Comparison of ENCODE assay signal across 21 cellular contexts in genomic region chr7:50261593-50261992, GRCh38. TPM values are rescaled to one million over a fixed set of nuclear protein-coding genes. Genes with fewer than 3 reads are reported as not detected.
DNase-seq lines count a peak whose midpoint lies in the region; ATAC-seq and TF ChIP-seq lines count a peak whose summit lies in the region.
"Had no signal": no experiment of that assay in that cellular context is flagged by ENCODE, and none has a peak within 500 bp of the region (broad histone marks: within the 10 kb centered on the region; RNA-seq: fewer than 3 reads in every experiment).

No MANE protein-coding gene starts in this region.

- H3K27ac Mint-ChIP-seq in activated CD4-positive, alpha-beta T cell treated with anti-CD3 and anti-CD28 coated beads for 36 hours = peak overlapping the region; percentile 85
- H3K27ac Mint-ChIP-seq in T-cell = peak overlapping the region; percentile 98 to 100
- H3K27ac Mint-ChIP-seq in activated naive CD8-positive, alpha-beta T cell treated with anti-CD3 and anti-CD28 coated beads, Interleukin-2, amount 50 U/mL, for 24 hours = peak overlapping the region; percentile 96
- peak overlapping the region; percentile 92 for H3K27ac Mint-ChIP-seq in stimulated activated effector memory CD8-positive, alpha-beta T cell treated with anti-CD3 and anti-CD28 coated beads, Interleukin-12 subunit alpha, Interleukin-12 subunit beta, amount 100 ng/mL, for 72 hours

- WGBS in testis, 2 donors = 48 to 94% methylated on average over 1 of the region's 1 CpG

- no peak overlapping the region for H3K4me3 Mint-ChIP-seq in activated CD4-positive, alpha-beta T cell treated with anti-CD3 and anti-CD28 coated beads for 36 hours
- peak overlapping the region in 1 of 3 donors; percentile 87 for H3K4me3 Mint-ChIP-seq in T-cell
- peak overlapping the region; percentile 78 for H3K4me3 Mint-ChIP-seq in activated naive CD8-positive, alpha-beta T cell treated with anti-CD3 and anti-CD28 coated beads, Interleukin-2, amount 50 U/mL, for 24 hours
- H3K4me3 Mint-ChIP-seq in stimulated activated effector memory CD8-positive, alpha-beta T cell treated with anti-CD3 and anti-CD28 coated beads, Interleukin-12 subunit alpha, Interleukin-12 subunit beta, amount 100 ng/mL, for 72 hours = peak overlapping the region; percentile 83

- no peak for TF ChIP-seq CTCF in testis (IDR thresholded peaks at IDR 0.05)

- H3K9me3 ChIP-seq in testis = no peaks in the 10 kb centered on the region
- H3K9me3 ChIP-seq: colonic mucosa, sigmoid colon, thyroid gland had no signal

- intact Hi-C loops in activated CD4-positive, alpha-beta T cell treated with anti-CD3 and anti-CD28 coated beads for 36 hours (cut with DNase I, micrococcal nuclease) = loop anchor here (1.0 to 5.0 kb wide), 3 partner anchors 8 to 861 kb away; no protein-coding TSS in a partner anchor
- intact Hi-C loops in testis (cut with DNase I; ENCODE audit: low total_unique reads) = no loop called here

- CTCF ChIA-PET in activated CD4-positive, alpha-beta T cell treated with anti-CD3 and anti-CD28 coated beads for 36 hours (lab: Charles Lee) = interaction anchor here (0.9 to 2.0 kb wide), 6 partner anchors 10 to 54 kb away, joined by 3 to 9 read pairs (median 4); no protein-coding TSS in a partner anchor
- CTCF ChIA-PET in T-cell (lab: Charles Lee) = interaction anchor here (0.7 to 1.4 kb wide), 3 partner anchors 15 to 109 kb away, joined by 3 to 8 read pairs (median 3); no protein-coding TSS in a partner anchor

- H3K4me3 ChIP-seq in testis = no peak overlapping the region
- H3K4me3 ChIP-seq: colonic mucosa, sigmoid colon, thyroid gland had no signal

- POLR2A ChIA-PET in activated CD4-positive, alpha-beta T cell treated with anti-CD3 and anti-CD28 coated beads for 36 hours (lab: Charles Lee) = interaction anchor here (0.7 kb wide), 2 partner anchors 91 to 133 kb away, joined by 3 to 4 read pairs; no protein-coding TSS in a partner anchor
- POLR2A ChIA-PET in T-cell (lab: Charles Lee) = interaction anchor here (0.5 to 0.7 kb wide), 2 partner anchors 18 to 34 kb away, joined by 3 to 6 read pairs; no protein-coding TSS in a partner anchor

- no peak overlapping the region for H3K27ac ChIP-seq in testis
- H3K27ac ChIP-seq: 22Rv1, colonic mucosa, sigmoid colon, thyroid gland had no signal

- H3K27me3 Mint-ChIP-seq in activated CD4-positive, alpha-beta T cell treated with anti-CD3 and anti-CD28 coated beads for 36 hours = no peaks in the 10 kb centered on the region
- H3K27me3 Mint-ChIP-seq in T-cell = no peaks in the 10 kb centered on the region
- no peaks in the 10 kb centered on the region for H3K27me3 Mint-ChIP-seq in activated naive CD8-positive, alpha-beta T cell treated with anti-CD3 and anti-CD28 coated beads, Interleukin-2, amount 50 U/mL, for 24 hours

- peaks cover 83% of the 10 kb centered on the region for H3K4me1 Mint-ChIP-seq in activated CD4-positive, alpha-beta T cell treated with anti-CD3 and anti-CD28 coated beads for 36 hours
- H3K4me1 Mint-ChIP-seq in T-cell = peaks cover 83 to 86% (median 83%) of the 10 kb centered on the region in 3 donors
- H3K4me1 Mint-ChIP-seq in activated naive CD8-positive, alpha-beta T cell treated with anti-CD3 and anti-CD28 coated beads, Interleukin-2, amount 50 U/mL, for 24 hours = peaks cover 89% of the 10 kb centered on the region
- H3K4me1 Mint-ChIP-seq in stimulated activated effector memory CD8-positive, alpha-beta T cell treated with anti-CD3 and anti-CD28 coated beads, Interleukin-12 subunit alpha, Interleukin-12 subunit beta, amount 100 ng/mL, for 72 hours = peaks cover 74% of the 10 kb centered on the region

- DNase-seq in activated CD4-positive, alpha-beta T cell treated with anti-CD3 and anti-CD28 coated beads for 36 hours = peak; percentile 51
- DNase-seq in activated CD4-positive, alpha-beta T cell treated with anti-CD3 and anti-CD28 coated beads, Interleukin-2, amount 50 U/mL, for 4 hours = no peak
- DNase-seq in T-cell (no peak), testis (no peak), LoVo (ENCODE audit: low spot score) (no peak)
- DNase-seq in activated naive CD8-positive, alpha-beta T cell treated with anti-CD3 and anti-CD28 coated beads, Interleukin-2, amount 50 U/mL, for 24 hours = no peak
- no peak for DNase-seq in stimulated activated effector memory CD8-positive, alpha-beta T cell treated with anti-CD3 and anti-CD28 coated beads, Interleukin-12 subunit alpha, Interleukin-12 subunit beta, amount 100 ng/mL, for 72 hours (ENCODE audit: low spot score in 2 of 2)
- DNase-seq: colonic mucosa; DMS153; left cardiac atrium; NCI-H187 treated with DMSO at 0.1 percent for 48 hours; occipital lobe; SHP77; sigmoid colon; stimulated activated CD4-positive, alpha-beta T cell treated with anti-CD3 and anti-CD28 coated beads, Interleukin-2, amount 100 ng/mL, for 24 hours; thyroid gland had no signal

- no peak for TF ChIP-seq POLR2A in testis (IDR thresholded peaks at IDR 0.05)

- H3K9me3 Mint-ChIP-seq in activated CD4-positive, alpha-beta T cell treated with anti-CD3 and anti-CD28 coated beads for 36 hours (ENCODE audit: low read depth) = no peaks in the 10 kb centered on the region
- peaks cover 0 to 6% (median 3%) of the 10 kb centered on the region in 3 donors for H3K9me3 Mint-ChIP-seq in T-cell
- H3K9me3 Mint-ChIP-seq in activated naive CD8-positive, alpha-beta T cell treated with anti-CD3 and anti-CD28 coated beads, Interleukin-2, amount 50 U/mL, for 24 hours = no peaks in the 10 kb centered on the region
- no peaks in the 10 kb centered on the region for H3K9me3 Mint-ChIP-seq in stimulated activated effector memory CD8-positive, alpha-beta T cell treated with anti-CD3 and anti-CD28 coated beads, Interleukin-12 subunit alpha, Interleukin-12 subunit beta, amount 100 ng/mL, for 72 hours

- H3K4me1 ChIP-seq in testis = no peaks in the 10 kb centered on the region
- H3K4me1 ChIP-seq: colonic mucosa, sigmoid colon, thyroid gland had no signal

- ATAC-seq in activated CD4-positive, alpha-beta T cell treated with anti-CD3 and anti-CD28 coated beads for 36 hours = peak; percentile 17
- ATAC-seq in T-cell (replicated peaks in 1 of 4) = peak in 1 of 4 experiments; percentile 21
- no peak for ATAC-seq in activated naive CD8-positive, alpha-beta T cell treated with anti-CD3 and anti-CD28 coated beads, Interleukin-2, amount 50 U/mL, for 24 hours
- ATAC-seq in stimulated activated effector memory CD8-positive, alpha-beta T cell treated with anti-CD3 and anti-CD28 coated beads, Interleukin-12 subunit alpha, Interleukin-12 subunit beta, amount 100 ng/mL, for 72 hours = peak; percentile 66
- ATAC-seq in GM21526 (IDR thresholded peaks at IDR 0.05; ENCODE audit: low FRiP score, unreplicated experiment) = no peak
- ATAC-seq: activated CD4-positive, CD25-positive, alpha-beta regulatory T cell treated with anti-CD3 and anti-CD28 coated beads, Interleukin-2, amount 50 U/mL, for 24 hours; left cardiac atrium had no signal

- H3K27me3 ChIP-seq in testis = no peaks in the 10 kb centered on the region
- H3K27me3 ChIP-seq: colonic mucosa, sigmoid colon, thyroid gland had no signal

- peaks cover 4% of the 10 kb centered on the region for H3K36me3 Mint-ChIP-seq in activated CD4-positive, alpha-beta T cell treated with anti-CD3 and anti-CD28 coated beads for 36 hours (ENCODE audit: low read depth)
- no peaks in the 10 kb centered on the region for H3K36me3 Mint-ChIP-seq in T-cell
- H3K36me3 Mint-ChIP-seq in activated naive CD8-positive, alpha-beta T cell treated with anti-CD3 and anti-CD28 coated beads, Interleukin-2, amount 50 U/mL, for 24 hours (ENCODE audit: low read depth) = peaks cover 3% of the 10 kb centered on the region
- H3K36me3 Mint-ChIP-seq in stimulated activated effector memory CD8-positive, alpha-beta T cell treated with anti-CD3 and anti-CD28 coated beads, Interleukin-12 subunit alpha, Interleukin-12 subunit beta, amount 100 ng/mL, for 72 hours = peaks cover 12% of the 10 kb centered on the region

- H3K36me3 ChIP-seq in testis (ENCODE audit: low read depth, missing control alignments) = no peaks in the 10 kb centered on the region
- H3K36me3 ChIP-seq: colonic mucosa, sigmoid colon, thyroid gland had no signal

RNA-seq across cellular contexts. Expression of gene IKZF1, which starts 42.9 kb away (rescaled TPM):
- total RNA-seq in activated CD4-positive, alpha-beta T cell treated with anti-CD3 and anti-CD28 coated beads for 36 hours = 100 to 1,000 TPM; 245 to 260 TPM
- total RNA-seq in T-cell (100 to 1,000 TPM; 429 to 525 (median 494) TPM), testis (10 to 100 TPM in 1 of 2 donors, 1 to 10 TPM in 1; 9.9 to 10.4 TPM)
- polyA plus RNA-seq in testis (ENCODE audit: insufficient read depth, low read depth, low replicate concordance) = 4.2 TPM
- total RNA-seq: fibroblast of villous mesenchyme had no signal
- polyA plus RNA-seq: BJ had no signal

Comparison
In these comparisons a context has a peak if more than half of its experiments do, and no peak if none do; other contexts are left out.
1. ATAC-seq: peak in activated CD4-positive, alpha-beta T cell treated with anti-CD3 and anti-CD28 coated beads for 36 hours (single experiment) and stimulated activated effector memory CD8-positive, alpha-beta T cell treated with anti-CD3 and anti-CD28 coated beads, Interleukin-12 subunit alpha, Interleukin-12 subunit beta, amount 100 ng/mL, for 72 hours (single experiment); none in activated naive CD8-positive, alpha-beta T cell treated with anti-CD3 and anti-CD28 coated beads, Interleukin-2, amount 50 U/mL, for 24 hours (single experiment) and GM21526 (single experiment).
2. RNA of gene IKZF1, which starts 42.9 kb away (total RNA-seq): 429 to 525 TPM in T-cell and 245 to 260 TPM in activated CD4-positive, alpha-beta T cell treated with anti-CD3 and anti-CD28 coated beads for 36 hours; 9.9 to 10.4 TPM in testis; every median in the first group is over 10 times any median in the second.
3. Peak in every context shown above with its lines, with median percentiles within 50 percentile points of each other: H3K27ac Mint-ChIP-seq.